Comparison of ENCODE assay signal across 1 cellular context in the genomic region with DNA sequence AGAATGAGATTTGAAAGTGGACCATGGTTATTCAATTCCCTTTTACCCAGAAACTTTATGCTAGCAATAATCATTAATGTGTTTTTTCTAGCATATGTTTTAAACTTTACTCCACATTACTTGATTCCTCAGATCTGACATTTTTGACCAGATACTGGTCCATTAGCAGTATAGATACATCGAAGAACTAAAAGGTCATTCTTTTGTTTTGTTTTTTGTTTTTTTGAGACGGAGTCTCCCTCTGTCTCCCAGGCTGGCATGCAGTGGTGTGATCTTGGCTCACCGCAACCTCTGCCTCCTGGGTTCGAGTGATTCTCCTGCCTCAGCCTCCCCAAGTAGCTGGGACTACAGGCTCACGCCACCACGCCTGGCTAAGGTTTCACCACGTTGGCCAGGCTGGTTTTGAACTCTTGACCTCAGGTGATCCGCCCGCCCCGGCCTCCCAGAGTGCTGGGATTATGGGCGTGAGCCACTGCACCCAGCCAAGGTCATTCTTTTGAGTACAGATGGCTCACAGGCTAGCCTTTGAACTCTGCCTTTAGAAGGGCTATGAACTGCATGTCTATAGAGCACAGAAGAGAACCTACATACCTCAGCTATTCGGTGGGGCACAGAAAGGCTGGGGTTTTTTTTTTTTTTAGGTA.
TF ChIP-seq lines count a peak whose summit lies in the region.

No MANE protein-coding gene starts in this region.

TF ChIP-seq in HepG2, 621 proteins besides CTCF, POLR2A, EP300 and RAD21 (continued from another document and continues in another):
- TF ChIP-seq JDP2 (CRISPR knock-in tag; IDR thresholded peaks at IDR 0.05; ENCODE audit: borderline replicate concordance) (no peak), ZNF629 (CRISPR knock-in tag; conservative IDR thresholded peaks at IDR 0.05) (peak; percentile 72), THAP11 (CRISPR knock-in tag; IDR thresholded peaks at IDR 0.05) (peak; percentile 62), NFKB2 (CRISPR knock-in tag; IDR thresholded peaks at IDR 0.05; ENCODE audit: borderline replicate concordance) (peak; percentile 66; the same call in 1 of the 2 replicates), TARDBP (CRISPR knock-in tag; IDR thresholded peaks at IDR 0.05) (peak; percentile 90), FOXM1 (CRISPR knock-in tag; IDR thresholded peaks at IDR 0.05) (no peak), YEATS4 (CRISPR knock-in tag; IDR thresholded peaks at IDR 0.05; ENCODE audit: borderline replicate concordance) (peak; percentile 73), ZNF660 (CRISPR knock-in tag; IDR thresholded peaks at IDR 0.05; ENCODE audit: borderline replicate concordance, low read depth) (no peak), ZNF850 (CRISPR knock-in tag; conservative IDR thresholded peaks at IDR 0.05) (no peak), ZNF121 (CRISPR knock-in tag; IDR thresholded peaks at IDR 0.05) (peak; percentile 82), SALL1 (CRISPR knock-in tag; IDR thresholded peaks at IDR 0.05) (peak; percentile 99), ZNF557 (CRISPR knock-in tag; IDR thresholded peaks at IDR 0.05) (0 out of 2 replicates have a peak, but pooled peaks have one; percentile 28), KLF11 (CRISPR knock-in tag; IDR thresholded peaks at IDR 0.05) (no peak), ZNF788 (CRISPR knock-in tag; IDR thresholded peaks at IDR 0.05; ENCODE audit: borderline replicate concordance) (peak; percentile 67; the same call in 1 of the 2 replicates), ZMYM2 (CRISPR knock-in tag; IDR thresholded peaks at IDR 0.05) (peak; percentile 100), RBFOX2 (IDR thresholded peaks at IDR 0.05; ENCODE audit: low read depth, low read length) (no peak), FLYWCH1 (CRISPR knock-in tag; IDR thresholded peaks at IDR 0.05) (no peak), SP2 (CRISPR knock-in tag; IDR thresholded peaks at IDR 0.05) (no peak), ZMYM3 (CRISPR knock-in tag; IDR thresholded peaks at IDR 0.05) (peak; percentile 98), JUN (CRISPR knock-in tag; IDR thresholded peaks at IDR 0.05) (peak; percentile 49; the same call in 1 of the 2 replicates), MEF2D (CRISPR knock-in tag; IDR thresholded peaks at IDR 0.05) (peak; percentile 74), ZNF746 (CRISPR knock-in tag; IDR thresholded peaks at IDR 0.05) (peak; percentile 60; the same call in 1 of the 2 replicates), ZNF570 (CRISPR knock-in tag; IDR thresholded peaks at IDR 0.05; ENCODE audit: borderline replicate concordance) (no peak), MIER3 (CRISPR knock-in tag; IDR thresholded peaks at IDR 0.05; ENCODE audit: borderline replicate concordance) (peak; percentile 73; the same call in 1 of the 2 replicates), ZBTB7A (CRISPR knock-in tag; IDR thresholded peaks at IDR 0.05) (no peak), PCBP1 (IDR thresholded peaks at IDR 0.05; ENCODE audit: borderline replicate concordance, low read depth, low read length) (no peak), ZNF232 (CRISPR knock-in tag; IDR thresholded peaks at IDR 0.05; ENCODE audit: borderline replicate concordance) (no peak; the same call in 1 of the 2 replicates), ARNTL (CRISPR knock-in tag; IDR thresholded peaks at IDR 0.05) (peak; percentile 78; the same call in 1 of the 2 replicates)
- TF ChIP-seq, protein P1, sequence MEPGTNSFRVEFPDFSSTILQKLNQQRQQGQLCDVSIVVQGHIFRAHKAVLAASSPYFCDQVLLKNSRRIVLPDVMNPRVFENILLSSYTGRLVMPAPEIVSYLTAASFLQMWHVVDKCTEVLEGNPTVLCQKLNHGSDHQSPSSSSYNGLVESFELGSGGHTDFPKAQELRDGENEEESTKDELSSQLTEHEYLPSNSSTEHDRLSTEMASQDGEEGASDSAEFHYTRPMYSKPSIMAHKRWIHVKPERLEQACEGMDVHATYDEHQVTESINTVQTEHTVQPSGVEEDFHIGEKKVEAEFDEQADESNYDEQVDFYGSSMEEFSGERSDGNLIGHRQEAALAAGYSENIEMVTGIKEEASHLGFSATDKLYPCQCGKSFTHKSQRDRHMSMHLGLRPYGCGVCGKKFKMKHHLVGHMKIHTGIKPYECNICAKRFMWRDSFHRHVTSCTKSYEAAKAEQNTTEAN (CRISPR knock-in tag; conservative IDR thresholded peaks at IDR 0.05): 0 out of 2 replicates have a peak, but pooled peaks have one; percentile 75
- TF ChIP-seq, protein P2, sequence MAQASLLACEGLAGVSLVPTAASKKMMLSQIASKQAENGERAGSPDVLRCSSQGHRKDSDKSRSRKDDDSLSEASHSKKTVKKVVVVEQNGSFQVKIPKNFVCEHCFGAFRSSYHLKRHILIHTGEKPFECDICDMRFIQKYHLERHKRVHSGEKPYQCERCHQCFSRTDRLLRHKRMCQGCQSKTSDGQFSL (CRISPR knock-in tag; IDR thresholded peaks at IDR 0.05): no peak
- TF ChIP-seq, protein P3, sequence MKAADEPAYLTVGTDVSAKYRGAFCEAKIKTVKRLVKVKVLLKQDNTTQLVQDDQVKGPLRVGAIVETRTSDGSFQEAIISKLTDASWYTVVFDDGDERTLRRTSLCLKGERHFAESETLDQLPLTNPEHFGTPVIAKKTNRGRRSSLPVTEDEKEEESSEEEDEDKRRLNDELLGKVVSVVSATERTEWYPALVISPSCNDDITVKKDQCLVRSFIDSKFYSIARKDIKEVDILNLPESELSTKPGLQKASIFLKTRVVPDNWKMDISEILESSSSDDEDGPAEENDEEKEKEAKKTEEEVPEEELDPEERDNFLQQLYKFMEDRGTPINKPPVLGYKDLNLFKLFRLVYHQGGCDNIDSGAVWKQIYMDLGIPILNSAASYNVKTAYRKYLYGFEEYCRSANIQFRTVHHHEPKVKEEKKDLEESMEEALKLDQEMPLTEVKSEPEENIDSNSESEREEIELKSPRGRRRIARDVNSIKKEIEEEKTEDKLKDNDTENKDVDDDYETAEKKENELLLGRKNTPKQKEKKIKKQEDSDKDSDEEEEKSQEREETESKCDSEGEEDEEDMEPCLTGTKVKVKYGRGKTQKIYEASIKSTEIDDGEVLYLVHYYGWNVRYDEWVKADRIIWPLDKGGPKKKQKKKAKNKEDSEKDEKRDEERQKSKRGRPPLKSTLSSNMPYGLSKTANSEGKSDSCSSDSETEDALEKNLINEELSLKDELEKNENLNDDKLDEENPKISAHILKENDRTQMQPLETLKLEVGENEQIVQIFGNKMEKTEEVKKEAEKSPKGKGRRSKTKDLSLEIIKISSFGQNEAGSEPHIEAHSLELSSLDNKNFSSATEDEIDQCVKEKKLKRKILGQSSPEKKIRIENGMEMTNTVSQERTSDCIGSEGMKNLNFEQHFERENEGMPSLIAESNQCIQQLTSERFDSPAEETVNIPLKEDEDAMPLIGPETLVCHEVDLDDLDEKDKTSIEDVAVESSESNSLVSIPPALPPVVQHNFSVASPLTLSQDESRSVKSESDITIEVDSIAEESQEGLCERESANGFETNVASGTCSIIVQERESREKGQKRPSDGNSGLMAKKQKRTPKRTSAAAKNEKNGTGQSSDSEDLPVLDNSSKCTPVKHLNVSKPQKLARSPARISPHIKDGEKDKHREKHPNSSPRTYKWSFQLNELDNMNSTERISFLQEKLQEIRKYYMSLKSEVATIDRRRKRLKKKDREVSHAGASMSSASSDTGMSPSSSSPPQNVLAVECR (CRISPR knock-in tag; IDR thresholded peaks at IDR 0.05; ENCODE audit: borderline replicate concordance): peak; percentile 61; the same call in 1 of the 2 replicates
- TF ChIP-seq, protein P4, sequence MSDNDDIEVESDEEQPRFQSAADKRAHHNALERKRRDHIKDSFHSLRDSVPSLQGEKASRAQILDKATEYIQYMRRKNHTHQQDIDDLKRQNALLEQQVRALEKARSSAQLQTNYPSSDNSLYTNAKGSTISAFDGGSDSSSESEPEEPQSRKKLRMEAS (IDR thresholded peaks at IDR 0.05): peak; percentile 62
- TF ChIP-seq, protein P5, sequence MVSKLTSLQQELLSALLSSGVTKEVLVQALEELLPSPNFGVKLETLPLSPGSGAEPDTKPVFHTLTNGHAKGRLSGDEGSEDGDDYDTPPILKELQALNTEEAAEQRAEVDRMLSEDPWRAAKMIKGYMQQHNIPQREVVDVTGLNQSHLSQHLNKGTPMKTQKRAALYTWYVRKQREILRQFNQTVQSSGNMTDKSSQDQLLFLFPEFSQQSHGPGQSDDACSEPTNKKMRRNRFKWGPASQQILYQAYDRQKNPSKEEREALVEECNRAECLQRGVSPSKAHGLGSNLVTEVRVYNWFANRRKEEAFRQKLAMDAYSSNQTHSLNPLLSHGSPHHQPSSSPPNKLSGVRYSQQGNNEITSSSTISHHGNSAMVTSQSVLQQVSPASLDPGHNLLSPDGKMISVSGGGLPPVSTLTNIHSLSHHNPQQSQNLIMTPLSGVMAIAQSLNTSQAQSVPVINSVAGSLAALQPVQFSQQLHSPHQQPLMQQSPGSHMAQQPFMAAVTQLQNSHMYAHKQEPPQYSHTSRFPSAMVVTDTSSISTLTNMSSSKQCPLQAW (CRISPR knock-in tag; IDR thresholded peaks at IDR 0.05): peak; percentile 90
- TF ChIP-seq, protein P6, sequence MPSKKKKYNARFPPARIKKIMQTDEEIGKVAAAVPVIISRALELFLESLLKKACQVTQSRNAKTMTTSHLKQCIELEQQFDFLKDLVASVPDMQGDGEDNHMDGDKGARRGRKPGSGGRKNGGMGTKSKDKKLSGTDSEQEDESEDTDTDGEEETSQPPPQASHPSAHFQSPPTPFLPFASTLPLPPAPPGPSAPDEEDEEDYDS (CRISPR knock-in tag; IDR thresholded peaks at IDR 0.05): peak; percentile 13; the same call in 1 of the 2 replicates
- TF ChIP-seq, protein P7, sequence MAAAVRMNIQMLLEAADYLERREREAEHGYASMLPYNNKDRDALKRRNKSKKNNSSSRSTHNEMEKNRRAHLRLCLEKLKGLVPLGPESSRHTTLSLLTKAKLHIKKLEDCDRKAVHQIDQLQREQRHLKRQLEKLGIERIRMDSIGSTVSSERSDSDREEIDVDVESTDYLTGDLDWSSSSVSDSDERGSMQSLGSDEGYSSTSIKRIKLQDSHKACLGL (CRISPR knock-in tag; IDR thresholded peaks at IDR 0.05): peak; percentile 36; the same call in 1 of the 2 replicates
- TF ChIP-seq, protein P8, sequence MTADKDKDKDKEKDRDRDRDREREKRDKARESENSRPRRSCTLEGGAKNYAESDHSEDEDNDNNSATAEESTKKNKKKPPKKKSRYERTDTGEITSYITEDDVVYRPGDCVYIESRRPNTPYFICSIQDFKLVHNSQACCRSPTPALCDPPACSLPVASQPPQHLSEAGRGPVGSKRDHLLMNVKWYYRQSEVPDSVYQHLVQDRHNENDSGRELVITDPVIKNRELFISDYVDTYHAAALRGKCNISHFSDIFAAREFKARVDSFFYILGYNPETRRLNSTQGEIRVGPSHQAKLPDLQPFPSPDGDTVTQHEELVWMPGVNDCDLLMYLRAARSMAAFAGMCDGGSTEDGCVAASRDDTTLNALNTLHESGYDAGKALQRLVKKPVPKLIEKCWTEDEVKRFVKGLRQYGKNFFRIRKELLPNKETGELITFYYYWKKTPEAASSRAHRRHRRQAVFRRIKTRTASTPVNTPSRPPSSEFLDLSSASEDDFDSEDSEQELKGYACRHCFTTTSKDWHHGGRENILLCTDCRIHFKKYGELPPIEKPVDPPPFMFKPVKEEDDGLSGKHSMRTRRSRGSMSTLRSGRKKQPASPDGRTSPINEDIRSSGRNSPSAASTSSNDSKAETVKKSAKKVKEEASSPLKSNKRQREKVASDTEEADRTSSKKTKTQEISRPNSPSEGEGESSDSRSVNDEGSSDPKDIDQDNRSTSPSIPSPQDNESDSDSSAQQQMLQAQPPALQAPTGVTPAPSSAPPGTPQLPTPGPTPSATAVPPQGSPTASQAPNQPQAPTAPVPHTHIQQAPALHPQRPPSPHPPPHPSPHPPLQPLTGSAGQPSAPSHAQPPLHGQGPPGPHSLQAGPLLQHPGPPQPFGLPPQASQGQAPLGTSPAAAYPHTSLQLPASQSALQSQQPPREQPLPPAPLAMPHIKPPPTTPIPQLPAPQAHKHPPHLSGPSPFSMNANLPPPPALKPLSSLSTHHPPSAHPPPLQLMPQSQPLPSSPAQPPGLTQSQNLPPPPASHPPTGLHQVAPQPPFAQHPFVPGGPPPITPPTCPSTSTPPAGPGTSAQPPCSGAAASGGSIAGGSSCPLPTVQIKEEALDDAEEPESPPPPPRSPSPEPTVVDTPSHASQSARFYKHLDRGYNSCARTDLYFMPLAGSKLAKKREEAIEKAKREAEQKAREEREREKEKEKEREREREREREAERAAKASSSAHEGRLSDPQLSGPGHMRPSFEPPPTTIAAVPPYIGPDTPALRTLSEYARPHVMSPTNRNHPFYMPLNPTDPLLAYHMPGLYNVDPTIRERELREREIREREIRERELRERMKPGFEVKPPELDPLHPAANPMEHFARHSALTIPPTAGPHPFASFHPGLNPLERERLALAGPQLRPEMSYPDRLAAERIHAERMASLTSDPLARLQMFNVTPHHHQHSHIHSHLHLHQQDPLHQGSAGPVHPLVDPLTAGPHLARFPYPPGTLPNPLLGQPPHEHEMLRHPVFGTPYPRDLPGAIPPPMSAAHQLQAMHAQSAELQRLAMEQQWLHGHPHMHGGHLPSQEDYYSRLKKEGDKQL (CRISPR knock-in tag; IDR thresholded peaks at IDR 0.05; ENCODE audit: low read depth): peak; percentile 72
- TF ChIP-seq, protein P9, sequence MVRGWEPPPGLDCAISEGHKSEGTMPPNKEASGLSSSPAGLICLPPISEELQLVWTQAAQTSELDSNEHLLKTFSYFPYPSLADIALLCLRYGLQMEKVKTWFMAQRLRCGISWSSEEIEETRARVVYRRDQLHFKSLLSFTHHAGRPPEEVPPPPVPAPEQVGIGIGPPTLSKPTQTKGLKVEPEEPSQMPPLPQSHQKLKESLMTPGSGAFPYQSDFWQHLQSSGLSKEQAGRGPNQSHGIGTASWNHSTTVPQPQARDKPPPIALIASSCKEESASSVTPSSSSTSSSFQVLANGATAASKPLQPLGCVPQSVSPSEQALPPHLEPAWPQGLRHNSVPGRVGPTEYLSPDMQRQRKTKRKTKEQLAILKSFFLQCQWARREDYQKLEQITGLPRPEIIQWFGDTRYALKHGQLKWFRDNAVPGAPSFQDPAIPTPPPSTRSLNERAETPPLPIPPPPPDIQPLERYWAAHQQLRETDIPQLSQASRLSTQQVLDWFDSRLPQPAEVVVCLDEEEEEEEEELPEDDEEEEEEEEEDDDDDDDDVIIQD (CRISPR knock-in tag; IDR thresholded peaks at IDR 0.05; ENCODE audit: low read depth): peak; percentile 90
- TF ChIP-seq, protein P10, sequence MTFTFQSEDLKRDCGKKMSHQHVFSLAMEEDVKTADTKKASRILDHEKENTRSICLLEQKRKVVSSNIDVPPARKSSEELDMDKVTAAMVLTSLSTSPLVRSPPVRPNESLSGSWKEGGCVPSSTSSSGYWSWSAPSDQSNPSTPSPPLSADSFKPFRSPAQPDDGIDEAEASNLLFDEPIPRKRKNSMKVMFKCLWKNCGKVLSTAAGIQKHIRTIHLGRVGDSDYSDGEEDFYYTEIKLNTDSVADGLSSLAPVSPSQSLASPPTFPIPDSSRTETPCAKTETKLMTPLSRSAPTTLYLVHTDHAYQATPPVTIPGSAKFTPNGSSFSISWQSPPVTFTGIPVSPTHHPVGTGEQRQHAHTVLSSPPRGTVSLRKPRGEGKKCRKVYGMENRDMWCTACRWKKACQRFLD (CRISPR knock-in tag; IDR thresholded peaks at IDR 0.05; ENCODE audit: borderline replicate concordance): peak; percentile 81; the same call in 1 of the 2 replicates
- TF ChIP-seq, protein P11, sequence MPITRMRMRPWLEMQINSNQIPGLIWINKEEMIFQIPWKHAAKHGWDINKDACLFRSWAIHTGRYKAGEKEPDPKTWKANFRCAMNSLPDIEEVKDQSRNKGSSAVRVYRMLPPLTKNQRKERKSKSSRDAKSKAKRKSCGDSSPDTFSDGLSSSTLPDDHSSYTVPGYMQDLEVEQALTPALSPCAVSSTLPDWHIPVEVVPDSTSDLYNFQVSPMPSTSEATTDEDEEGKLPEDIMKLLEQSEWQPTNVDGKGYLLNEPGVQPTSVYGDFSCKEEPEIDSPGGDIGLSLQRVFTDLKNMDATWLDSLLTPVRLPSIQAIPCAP (CRISPR knock-in tag; IDR thresholded peaks at IDR 0.05; ENCODE audit: low read depth): no peak
